In genomic region chr3:152269423-152270144, GRCh38 we compare ENCODE assay signal across 7 cellular contexts. TPM values are rescaled to one million over a fixed set of nuclear protein-coding genes. Genes with fewer than 3 reads are reported as not detected.
A peak's percentile ranks its signal among the peaks of the same experiment; 100 is the strongest.
DNase-seq lines count a peak whose midpoint lies in the region; ATAC-seq, FAIRE-seq and TF ChIP-seq lines count a peak whose summit lies in the region.

No MANE protein-coding gene starts in this region.

- intact Hi-C loops in HepG2 (cut with micrococcal nuclease; ENCODE audit: unreplicated experiment) = loop anchor here (1.0 to 5.0 kb wide), 4 partner anchors 29 to 175 kb away; no protein-coding TSS in a partner anchor

- ATAC-seq in HepG2 = peak; percentile 56
- peak; percentile 65 for ATAC-seq in stimulated activated naive CD8-positive, alpha-beta T cell treated with anti-CD3 and anti-CD28 coated beads, Interleukin-15, amount 100 ng/mL, for 72 hours

- DNase-seq in HFF-Myc (ENCODE audit: extremely low read depth, low read depth) (peak; percentile 89), NCI-H1092 treated with DMSO at 0.1 percent for 48 hours (lab: John Stamatoyannopoulos, UW) (peak; percentile 81), T-helper 1 cell (peak; percentile 24 to 79 (median 52)), cortex of kidney (lab: John Stamatoyannopoulos, UW) (peak; percentile 64), HepG2 (ENCODE audit: low spot score) (peak; percentile 46)
- peak; percentile 45 to 78 for DNase-seq in stimulated activated naive CD8-positive, alpha-beta T cell treated with anti-CD3 and anti-CD28 coated beads, Interleukin-15, amount 100 ng/mL, for 72 hours

- no peaks in the 10 kb centered on the region for H3K36me3 ChIP-seq in HepG2 (replicated peaks in 1 of 2; ENCODE audit: control insufficient read depth in 1 of 2, insufficient read depth in 2 of 2, low read length in 2 of 2)

- FAIRE-seq in HepG2 (lab: Jason Lieb, UNC) = no peak

- 1% methylated on average over 15 of the region's 26 CpGs for WGBS in HepG2 (ENCODE audit: low lambda C conversion rate)

- no peaks in the 10 kb centered on the region for H4K20me1 ChIP-seq in HepG2 (ENCODE audit: insufficient read depth, low read length)

- H2AFZ ChIP-seq in HepG2 (ENCODE audit: low read length) = no peak overlapping the region

- peak overlapping the region; percentile 98 for H3K4me3 ChIP-seq in GM08714 (ENCODE audit: low read length)
- H3K4me3 ChIP-seq in HFF-Myc (replicated peaks; ENCODE audit: low read depth, low read length) = peak overlapping the region; percentile 71
- peak overlapping the region; percentile 81 to 87 (median 86) for H3K4me3 ChIP-seq in HepG2 (replicated peaks in 1 of 3; ENCODE audit: insufficient read depth in 1 of 3, low read depth in 2 of 3, low read length in 3 of 3)

- H3K4me3 Mint-ChIP-seq in stimulated activated naive CD8-positive, alpha-beta T cell treated with anti-CD3 and anti-CD28 coated beads, Interleukin-15, amount 100 ng/mL, for 72 hours = peak overlapping the region; percentile 84 to 92

- no peak for TF ChIP-seq POLR2A in HepG2 (IDR thresholded peaks at IDR 0.05; ENCODE audit: insufficient read depth in 1 of 2, low read depth in 2 of 2, low read length in 2 of 2)

- peak overlapping the region; percentile 79 for H3K4me2 ChIP-seq in HepG2 (ENCODE audit: low read depth, low read length)

- no peak for TF ChIP-seq RAD21 in HepG2 (CRISPR knock-in tag; IDR thresholded peaks at IDR 0.05)

- peaks cover 59% of the 10 kb centered on the region for H3K4me1 ChIP-seq in HepG2 (ENCODE audit: insufficient read depth, low read length)

- no peak for TF ChIP-seq EP300 in HepG2 (IDR thresholded peaks at IDR 0.05; ENCODE audit: low read depth in 2 of 2, low read length in 2 of 2)
- no peak for TF ChIP-seq EP300 in HepG2 (CRISPR knock-in tag; IDR thresholded peaks at IDR 0.05; ENCODE audit: borderline replicate concordance)

- H3K9me3 Mint-ChIP-seq in stimulated activated naive CD8-positive, alpha-beta T cell treated with anti-CD3 and anti-CD28 coated beads, Interleukin-15, amount 100 ng/mL, for 72 hours = no peaks in the 10 kb centered on the region

- H3K4me1 Mint-ChIP-seq in stimulated activated naive CD8-positive, alpha-beta T cell treated with anti-CD3 and anti-CD28 coated beads, Interleukin-15, amount 100 ng/mL, for 72 hours = peaks cover 29% of the 10 kb centered on the region

- peak overlapping the region; percentile 94 for H3K9ac ChIP-seq in HepG2 (ENCODE audit: insufficient read depth, low read depth, low read length)

- CTCF ChIA-PET in HepG2 (lab: Yijun Ruan, JAX; ENCODE audit: low intra/inter-chr PET ratio, low total read pairs) = interaction anchor here (0.7 kb wide), 1 partner anchor 174 kb away, joined by 3 read pairs; no protein-coding TSS in a partner anchor

- TF ChIP-seq CTCF in HFF-Myc (IDR thresholded peaks at IDR 0.05; ENCODE audit: low read depth, low read length, missing control alignments) = no peak
- no peak for TF ChIP-seq CTCF in HepG2 (CRISPR knock-in tag; IDR thresholded peaks at IDR 0.05)

- no peaks in the 10 kb centered on the region for H3K27me3 ChIP-seq in HepG2 (ENCODE audit: control insufficient read depth in 1 of 2, insufficient read depth in 2 of 2, low read length in 2 of 2)

- BruUV-seq in HepG2 (replicated peaks; lab: Mats Ljungman, UMichigan) = no TSS peak

- H3K9me3 ChIP-seq in HepG2 (ENCODE audit: low read length) = no peaks in the 10 kb centered on the region

- H3K27me3 Mint-ChIP-seq in stimulated activated naive CD8-positive, alpha-beta T cell treated with anti-CD3 and anti-CD28 coated beads, Interleukin-15, amount 100 ng/mL, for 72 hours = no peaks in the 10 kb centered on the region

- H3K27ac ChIP-seq in HepG2 (ENCODE audit: extremely low read length, insufficient read depth, low read length) = peak overlapping the region; percentile 97

- H3K79me2 ChIP-seq in HepG2 (ENCODE audit: insufficient read depth, low read length) = peaks cover 52% of the 10 kb centered on the region

- H3K27ac Mint-ChIP-seq in stimulated activated naive CD8-positive, alpha-beta T cell treated with anti-CD3 and anti-CD28 coated beads, Interleukin-15, amount 100 ng/mL, for 72 hours = peak overlapping the region; percentile 92 to 98

- in situ Hi-C loops in HepG2 (cut with HindIII; ENCODE audit: extremely low pct_ligation_motif_present, low pct_unique_long_range_greater_than_20kb) = no loop called here

- POLR2A ChIA-PET in HepG2 (lab: Yijun Ruan, JAX) = interaction anchor here (0.8 to 2.4 kb wide), 10 partner anchors 7 to 174 kb away, joined by 3 to 17 read pairs (median 7); no protein-coding TSS in a partner anchor

TF ChIP-seq in HepG2, 621 proteins besides CTCF, POLR2A, EP300 and RAD21 (continues in another document):
- TF ChIP-seq E2F1 (CRISPR knock-in tag; IDR thresholded peaks at IDR 0.05) = no peak
- TF ChIP-seq ZNF652 (CRISPR knock-in tag; IDR thresholded peaks at IDR 0.05; ENCODE audit: borderline replicate concordance, low read depth) = peak; percentile 86
- TF ChIP-seq NFYB (CRISPR knock-in tag; IDR thresholded peaks at IDR 0.05) = no peak
- TF ChIP-seq KAT7 (CRISPR knock-in tag; IDR thresholded peaks at IDR 0.05; ENCODE audit: borderline replicate concordance) = no peak
- TF ChIP-seq RBAK (CRISPR knock-in tag; IDR thresholded peaks at IDR 0.05) = no peak
- 0 out of 2 replicates have a peak, but pooled peaks have one; percentile 5 for TF ChIP-seq NFE2L2 (IDR thresholded peaks at IDR 0.05; ENCODE audit: low read length)
- 0 out of 2 replicates have a peak, but pooled peaks have one; percentile 14 for TF ChIP-seq ZNF317 (CRISPR knock-in tag; IDR thresholded peaks at IDR 0.05)
- no peak for TF ChIP-seq KDM3A (CRISPR knock-in tag; IDR thresholded peaks at IDR 0.05; ENCODE audit: low read depth)
- 0 out of 2 replicates have a peak, but pooled peaks have one; percentile 7 for TF ChIP-seq ERF (CRISPR knock-in tag; IDR thresholded peaks at IDR 0.05)
- TF ChIP-seq MTERF4 (CRISPR knock-in tag; IDR thresholded peaks at IDR 0.05) = 0 out of 2 replicates have a peak, but pooled peaks have one; percentile 43
- TF ChIP-seq ZNF781 (CRISPR knock-in tag; IDR thresholded peaks at IDR 0.05; ENCODE audit: borderline replicate concordance, not compliant biosample characterization) = no peak
- no peak for TF ChIP-seq HIC2 (CRISPR knock-in tag; IDR thresholded peaks at IDR 0.05; ENCODE audit: low read depth)
- no peak for TF ChIP-seq CCDC6 (CRISPR knock-in tag; IDR thresholded peaks at IDR 0.05)

RNA-seq across cellular contexts. Expression of gene MBNL1, which starts 0.9 kb away (rescaled TPM):
- total RNA-seq in HepG2 (2016; rRNA removed; fragmentation: Illumina TruSeq; extraction: Trizol) = 55.4 TPM in 2 replicates
- 8.2 and 11.3 TPM in 2 replicates for total RNA-seq in HepG2 (2016; cell fraction: cytosol; rRNA removed; fragmentation: Illumina TruSeq; extraction: Trizol; ENCODE audit: low read depth)
- total RNA-seq in HepG2 (2016; cell fraction: insoluble cytoplasmic fraction; rRNA removed; fragmentation: Illumina TruSeq; extraction: Trizol) = 50.3 and 56.4 TPM in 2 replicates
- 19.1 and 21.6 TPM in 2 replicates for total RNA-seq in HepG2 (2016; cell fraction: membrane; rRNA removed; fragmentation: Illumina TruSeq; extraction: Trizol)
- total RNA-seq in HepG2 (2016; cell fraction: nucleus; rRNA removed; fragmentation: Illumina TruSeq; extraction: Trizol) = 106 and 117 TPM in 2 replicates
- 19.3 and 27.1 TPM in 2 replicates for polyA plus RNA-seq in HepG2 (2011; rRNA removed)
- 23.1 and 24.2 TPM in 2 replicates for polyA plus RNA-seq in HepG2 (2011; cell fraction: cytosol; rRNA removed)
- 28.6 and 31.4 TPM in 2 replicates for polyA plus RNA-seq in HepG2 (2011; cell fraction: nucleus; rRNA removed)
- 16.4 and 17.7 TPM in 2 replicates for polyA plus RNA-seq in HepG2 (2012)
- 1.4 and 1.5 TPM in 2 replicates for polyA plus RNA-seq in HepG2 (2016; cell fraction: cytosol; fragmentation: Illumina TruSeq; extraction: Trizol; ENCODE audit: low read depth)
- polyA plus RNA-seq in HepG2 (2016; cell fraction: insoluble cytoplasmic fraction; fragmentation: Illumina TruSeq; extraction: Trizol; ENCODE audit: low read depth) = 35.7 and 36.6 TPM in 2 replicates
- polyA plus RNA-seq in HepG2 (2016; cell fraction: membrane; fragmentation: Illumina TruSeq; extraction: Trizol; ENCODE audit: low read depth) = 6.8 TPM in 2 replicates
- 41.8 and 44.0 TPM in 2 replicates for polyA plus RNA-seq in HepG2 (2016; cell fraction: nucleus; fragmentation: Illumina TruSeq; extraction: Trizol; ENCODE audit: insufficient read depth, low read depth)
- 130 and 203 TPM in 2 replicates for polyA minus RNA-seq in HepG2 (2011; rRNA and poly(A)+ RNA removed; ENCODE audit: low replicate concordance)
- 59.9 and 63.4 TPM in 2 replicates for polyA minus RNA-seq in HepG2 (2011; cell fraction: cytosol; rRNA and poly(A)+ RNA removed)
- polyA minus RNA-seq in HepG2 (2011; cell fraction: nucleus; rRNA and poly(A)+ RNA removed) = 167 and 169 TPM in 2 replicates

Comparison
In these comparisons a context has a peak if more than half of its experiments do, and no peak if none do; other contexts are left out.
1. Peak in every context shown above with its lines: DNase-seq, ATAC-seq, H3K4me3 ChIP-seq and H3K27ac ChIP-seq.